In the genomic region with DNA sequence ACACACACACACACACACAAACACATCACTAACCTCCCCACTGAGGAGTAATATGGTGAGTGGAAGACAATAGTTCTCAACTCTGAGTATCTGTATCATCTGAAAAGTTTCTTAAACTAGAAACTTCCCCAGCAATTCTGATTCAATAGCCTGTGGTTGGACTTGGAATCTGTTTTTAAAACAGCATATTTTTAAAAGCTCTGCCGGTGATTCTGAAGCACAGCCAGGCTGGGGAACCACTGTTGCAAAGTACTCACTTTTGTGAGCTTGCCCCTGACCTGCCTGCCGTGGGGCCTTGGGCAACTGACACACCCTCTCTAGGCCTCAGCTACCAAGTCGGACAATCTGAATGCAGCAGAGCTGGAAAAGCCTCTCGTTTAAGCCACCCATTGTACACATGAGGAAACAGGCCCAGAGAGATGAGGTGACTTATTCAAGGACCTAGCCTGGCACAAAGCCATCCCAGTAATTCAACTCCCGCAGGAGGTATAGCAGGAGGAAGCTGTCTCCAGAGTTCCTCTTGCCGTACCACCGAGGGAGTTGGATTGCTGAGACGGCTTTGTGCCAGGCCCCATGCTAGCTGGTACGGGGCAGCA, we compare ENCODE assay signal across 15 cellular contexts. TPM values are rescaled to one million over a fixed set of nuclear protein-coding genes. Genes with fewer than 3 reads are reported as not detected.
DNase-seq lines count a peak whose midpoint lies in the region; ATAC-seq, FAIRE-seq and TF ChIP-seq lines count a peak whose summit lies in the region.
"Had no signal": no experiment of that assay in that cellular context is flagged by ENCODE, and none has a peak within 500 bp of the region (broad histone marks: within the 10 kb centered on the region; RNA-seq: fewer than 3 reads in every experiment).

No MANE protein-coding gene starts in this region.

- H2AFZ ChIP-seq in GM12878 (ENCODE audit: control insufficient read depth, low read depth, low read length), result no peak overlapping the region

- H3K36me3 ChIP-seq in GM12878 (ENCODE audit: control insufficient read depth in 2 of 2, insufficient read depth in 2 of 2, low read length in 1 of 2), result peaks cover 27 to 28% of the 10 kb centered on the region in 2 experiments

- TF ChIP-seq CTCF in GM12878 (IDR thresholded peaks at IDR 0.05 in 2 of 3, conservative IDR thresholded peaks at IDR 0.05 in 1 of 3; ENCODE audit: control insufficient read depth in 2 of 3, extremely low read depth in 1 of 3, insufficient read depth in 1 of 3, low read depth in 3 of 3, low read length in 3 of 3) (no peak), neural crest cell (conservative IDR thresholded peaks at IDR 0.05) (no peak)

- CTCF ChIA-PET in GM12878 (lab: Yijun Ruan, JAX), result interaction anchor here (0.5 kb wide), 1 partner anchor 137 kb away, joined by 3 read pairs; no protein-coding TSS in a partner anchor

- ATAC-seq in GM12878 (no peak), GM18511 (IDR thresholded peaks at IDR 0.05; ENCODE audit: unreplicated experiment) (no peak), HG03280 (IDR thresholded peaks at IDR 0.05; ENCODE audit: unreplicated experiment) (no peak)
- ATAC-seq: Panc1 had no signal

- H3K4me3 Mint-ChIP-seq in neural crest cell, result no peak overlapping the region

- H3K36me3 Mint-ChIP-seq in neural crest cell (ENCODE audit: low read depth), result no peaks in the 10 kb centered on the region

- no peak overlapping the region for H3K27ac ChIP-seq in GM12878 (ENCODE audit: control insufficient read depth, insufficient read depth)
- H3K27ac ChIP-seq: sigmoid colon, tibial nerve had no signal

- in situ Hi-C loops in GM12878 (cut with MboI), result no loop called here

- RAD21 ChIA-PET in GM12878 (lab: Charles Lee; ENCODE audit: unreplicated experiment), result no interaction called here

- H3K27ac Mint-ChIP-seq in neural crest cell (ENCODE audit: unreplicated experiment), result peak overlapping the region; percentile 35

- SMC1A ChIA-PET in GM12878 (lab: Charles Lee; ENCODE audit: uncharacterized antibody, unreplicated experiment), result interaction anchor here (0.6 kb wide), 1 partner anchor 29 kb away, joined by 3 read pairs; a partner anchor contains a TSS

- H3K9me3 ChIP-seq in GM12878 (replicated peaks; ENCODE audit: control insufficient read depth, insufficient read depth, low read length), result no peaks in the 10 kb centered on the region
- H3K9me3 ChIP-seq: sigmoid colon, tibial nerve had no signal

- WGBS in GM12878 (ENCODE audit: insufficient coverage, insufficient replicate concordance, low lambda C conversion rate, missing lambda C conversion rate), result 86% methylated on average over 9 of the region's 9 CpGs

- no peaks in the 10 kb centered on the region for H3K27me3 ChIP-seq in GM12878 (replicated peaks in 1 of 2; ENCODE audit: control insufficient read depth in 2 of 2, insufficient read depth in 2 of 2, low read length in 1 of 2)
- H3K27me3 ChIP-seq: sigmoid colon, tibial nerve had no signal

- H3K79me2 ChIP-seq in GM12878 (ENCODE audit: control insufficient read depth, insufficient read depth, low read length), result peaks cover 32% of the 10 kb centered on the region

- H3K4me1 ChIP-seq in GM12878 (ENCODE audit: control insufficient read depth, insufficient read depth, low read length), result peaks cover 20% of the 10 kb centered on the region

- peaks cover 53% of the 10 kb centered on the region for H3K4me1 Mint-ChIP-seq in neural crest cell

- no peaks in the 10 kb centered on the region for H3K9me3 Mint-ChIP-seq in neural crest cell

- no peak for TF ChIP-seq EP300 in GM12878 (IDR thresholded peaks at IDR 0.05; ENCODE audit: borderline replicate concordance in 1 of 2, control insufficient read depth in 1 of 2, low read depth in 2 of 2, low read length in 2 of 2)

- H3K9ac ChIP-seq in GM12878 (ENCODE audit: control insufficient read depth, insufficient read depth, low read length), result no peak overlapping the region

- peaks cover 5% of the 10 kb centered on the region for H3K27me3 Mint-ChIP-seq in neural crest cell (ENCODE audit: low read depth)

- no peak for TF ChIP-seq RAD21 in GM12878 (IDR thresholded peaks at IDR 0.05; ENCODE audit: insufficient read depth, low read depth, low read length)

- H4K20me1 ChIP-seq in GM12878 (ENCODE audit: control insufficient read depth, insufficient read depth), result no peaks in the 10 kb centered on the region; the same call in none of the 2 replicates

- intact Hi-C loops in GM12878 (cut with micrococcal nuclease; ENCODE audit: unreplicated experiment), result no loop called here

- POLR2A ChIA-PET in GM12878 (lab: Charles Lee), result interaction anchor here (0.7 to 1.1 kb wide), 2 partner anchors 19 to 31 kb away, joined by 3 to 4 read pairs; a partner anchor contains a TSS

- FAIRE-seq in GM12878 (lab: Jason Lieb, UNC), result no peak
- FAIRE-seq: endothelial cell of umbilical vein, GM12892 had no signal

- no peak for TF ChIP-seq POLR2A in GM12878 (IDR thresholded peaks at IDR 0.05; ENCODE audit: low read depth, low read length)

- no TSS peak for BruUV-seq in GM12878 (replicated peaks; lab: Mats Ljungman, UMichigan)

- no peak overlapping the region for H3K4me3 ChIP-seq in GM12878
- H3K4me3 ChIP-seq: sigmoid colon, tibial nerve had no signal

- DNase-seq in DMS53 (lab: John Stamatoyannopoulos, UW), result peak; percentile 88
- peak; percentile 92 for DNase-seq in NCI-H2029 treated with DMSO at 0.1 percent for 48 hours (lab: John Stamatoyannopoulos, UW)
- DNase-seq in GM12878 (ENCODE audit: low read depth, low spot score), result no peak
- no peak for DNase-seq in neural crest cell (ENCODE audit: low read depth, low spot score)
- DNase-seq in Kasumi-1 (lab: John Stamatoyannopoulos, UW), result no peak
- no peak for DNase-seq in NCI-H1048 (lab: John Stamatoyannopoulos, UW)
- DNase-seq: activated CD8-positive, alpha-beta memory T cell treated with anti-CD3 and anti-CD28 coated beads, Interleukin-2, amount 50 U/mL, for 48 hours; T1000 had no signal

- peak overlapping the region; percentile 1; the same call in 1 of the 2 replicates for H3K4me2 ChIP-seq in GM12878 (ENCODE audit: control insufficient read depth, insufficient read depth)

RNA-seq across cellular contexts. Expression of a gene that starts 8.9 kb away (rescaled TPM):
- total RNA-seq in GM12878 (2013; cell fraction: nucleolus; rRNA removed), result 203 and 205 TPM in 2 replicates
- 71.3 and 83.5 TPM in 2 replicates for total RNA-seq in GM12878 (2014; rRNA removed)
- total RNA-seq in GM12878 (2014; rRNA removed; fragmentation: Illumina TruSeq; extraction: Trizol), result 51.5 and 56.3 TPM in 2 replicates
- total RNA-seq in GM12878 (2021), result 93.3 and 102 TPM in 2 replicates
- 36.2 TPM for polyA plus RNA-seq in GM12878 (2011; ENCODE audit: low read depth)
- 18.2 and 44.9 TPM in 2 replicates for polyA plus RNA-seq in GM12878 (2011; rRNA removed)
- 55.8 and 65.2 TPM in 2 replicates for polyA plus RNA-seq in GM12878 (2011; cell fraction: cytosol; rRNA removed)
- 80.5 and 92.2 TPM in 2 replicates for polyA plus RNA-seq in GM12878 (2011; cell fraction: nucleus; rRNA removed)
- polyA plus RNA-seq in GM12878 (2012), result 90.2 and 104 TPM in 2 replicates
- polyA plus RNA-seq in GM12878 (2014; fragmentation: Illumina TruSeq; extraction: Trizol), result 11.7 and 54.8 TPM in 2 replicates
- 10 to 100 TPM; 17.7 to 55.4 TPM for polyA plus RNA-seq in GM12878 (2014; fragmentation: Nextera tagmentation; extraction: Ambion mirVana)
- 71.9 and 83.8 TPM in 2 replicates for polyA plus RNA-seq in GM12878 (2014; rRNA removed)
- 10 to 100 TPM; 53.4 to 57.7 TPM for polyA plus RNA-seq in GM12878 (2016; fragmentation: Nextera tagmentation; extraction: Ambion mirVana)
- polyA minus RNA-seq in GM12878 (2011; rRNA and poly(A)+ RNA removed), result 99.9 and 126 TPM in 2 replicates
- polyA minus RNA-seq in GM12878 (2011; cell fraction: cytosol; rRNA and poly(A)+ RNA removed), result 50.8 and 65.5 TPM in 2 replicates
- polyA minus RNA-seq in GM12878 (2011; cell fraction: nucleus; rRNA and poly(A)+ RNA removed), result 57.2 and 89.6 TPM in 2 replicates
- 7.4 and 10.4 TPM in 2 replicates for total RNA-seq in neural crest cell

RNA-seq across cellular contexts. Expression of a gene that starts 18.8 kb away (rescaled TPM):
- total RNA-seq in GM12878 (2013; cell fraction: nucleolus; rRNA removed), result 7.0 and 7.3 TPM in 2 replicates
- total RNA-seq in GM12878 (2014; rRNA removed), result 6.4 and 14.1 TPM in 2 replicates
- total RNA-seq in GM12878 (2014; rRNA removed; fragmentation: Illumina TruSeq; extraction: Trizol), result 4.1 and 5.6 TPM in 2 replicates
- 16.0 and 25.0 TPM in 2 replicates for total RNA-seq in GM12878 (2021)
- polyA plus RNA-seq in GM12878 (2011; ENCODE audit: low read depth), result 2.7 TPM
- 0.56 and 0.78 TPM in 2 replicates for polyA plus RNA-seq in GM12878 (2011; rRNA removed)
- 0.64 and 1.3 TPM in 2 replicates for polyA plus RNA-seq in GM12878 (2011; cell fraction: cytosol; rRNA removed)
- 16.2 and 17.6 TPM in 2 replicates for polyA plus RNA-seq in GM12878 (2011; cell fraction: nucleus; rRNA removed)
- polyA plus RNA-seq in GM12878 (2012), result 4.8 and 9.3 TPM in 2 replicates
- polyA plus RNA-seq in GM12878 (2014; fragmentation: Illumina TruSeq; extraction: Trizol), result 1.5 and 1.7 TPM in 2 replicates
- under 1 TPM; 0.16 to 0.79 TPM for polyA plus RNA-seq in GM12878 (2014; fragmentation: Nextera tagmentation; extraction: Ambion mirVana)
- 9.9 and 14.6 TPM in 2 replicates for polyA plus RNA-seq in GM12878 (2014; rRNA removed)
- 1 to 10 TPM; 3.4 to 5.2 TPM for polyA plus RNA-seq in GM12878 (2016; fragmentation: Nextera tagmentation; extraction: Ambion mirVana)
- polyA minus RNA-seq in GM12878 (2011; rRNA and poly(A)+ RNA removed), result 0.22 and 3.0 TPM in 2 replicates
- polyA minus RNA-seq in GM12878 (2011; cell fraction: cytosol; rRNA and poly(A)+ RNA removed), result 2.8 and 5.9 TPM in 2 replicates
- polyA minus RNA-seq in GM12878 (2011; cell fraction: nucleus; rRNA and poly(A)+ RNA removed), result 4.1 and 4.7 TPM in 2 replicates
- total RNA-seq in neural crest cell, result 195 and 216 TPM in 2 replicates

RNA-seq across cellular contexts. Expression of a gene that starts 28.4 kb away (rescaled TPM):
- 0.61 and 2.5 TPM in 2 replicates for total RNA-seq in GM12878 (2013; cell fraction: nucleolus; rRNA removed)
- total RNA-seq in GM12878 (2014; rRNA removed) (6.4 and 7.3 TPM in 2 replicates), GM12878 (2014; rRNA removed; fragmentation: Illumina TruSeq; extraction: Trizol) (3.1 and 3.3 TPM in 2 replicates), GM12878 (2021) (11.2 and 17.6 TPM in 2 replicates), neural crest cell (0.30 and 0.39 TPM in 2 replicates)
- polyA plus RNA-seq in GM12878 (2011; ENCODE audit: low read depth), result 0.34 TPM
- polyA plus RNA-seq in GM12878 (2011; rRNA removed) (0.37 and 0.45 TPM in 2 replicates), GM12878 (2014; fragmentation: Illumina TruSeq; extraction: Trizol) (5.1 and 6.6 TPM in 2 replicates), GM12878 (2014; fragmentation: Nextera tagmentation; extraction: Ambion mirVana) (1 to 10 TPM in 1 of 2 experiments, under 1 TPM in 1; 0.93 to 1.8 TPM), GM12878 (2014; rRNA removed) (5.9 and 6.8 TPM in 2 replicates), GM12878 (2016; fragmentation: Nextera tagmentation; extraction: Ambion mirVana) (1 to 10 TPM; 6.8 to 7.2 TPM)
- polyA plus RNA-seq in GM12878 (2011; cell fraction: cytosol; rRNA removed), result 0.60 and 0.67 TPM in 2 replicates
- 2.1 and 2.6 TPM in 2 replicates for polyA plus RNA-seq in GM12878 (2011; cell fraction: nucleus; rRNA removed)
- 1.4 and 1.7 TPM in 2 replicates for polyA plus RNA-seq in GM12878 (2012)
- 0.15 and 0.41 TPM in 2 replicates for polyA minus RNA-seq in GM12878 (2011; rRNA and poly(A)+ RNA removed)
- polyA minus RNA-seq in GM12878 (2011; cell fraction: cytosol; rRNA and poly(A)+ RNA removed), result 0.40 and 0.73 TPM in 2 replicates
- polyA minus RNA-seq in GM12878 (2011; cell fraction: nucleus; rRNA and poly(A)+ RNA removed), result 0.48 and 0.96 TPM in 2 replicates
- total RNA-seq: endothelial cell of umbilical vein had no signal
- polyA plus RNA-seq: endothelial cell of umbilical vein had no signal

RNA-seq across cellular contexts. Expression of a gene that starts 29.1 kb away (rescaled TPM):
- 19.0 and 20.8 TPM in 2 replicates for total RNA-seq in GM12878 (2013; cell fraction: nucleolus; rRNA removed)
- total RNA-seq in GM12878 (2014; rRNA removed), result 62.8 and 66.8 TPM in 2 replicates
- total RNA-seq in GM12878 (2014; rRNA removed; fragmentation: Illumina TruSeq; extraction: Trizol), result 38.3 and 43.3 TPM in 2 replicates
- 124 and 128 TPM in 2 replicates for total RNA-seq in GM12878 (2021)
- polyA plus RNA-seq in GM12878 (2011; ENCODE audit: low read depth), result 52.2 TPM
- polyA plus RNA-seq in GM12878 (2011; rRNA removed), result 8.1 and 25.7 TPM in 2 replicates
- polyA plus RNA-seq in GM12878 (2011; cell fraction: cytosol; rRNA removed), result 37.4 and 37.6 TPM in 2 replicates
- polyA plus RNA-seq in GM12878 (2011; cell fraction: nucleus; rRNA removed), result 18.8 and 25.3 TPM in 2 replicates
- 42.7 and 46.8 TPM in 2 replicates for polyA plus RNA-seq in GM12878 (2012)
- 73.9 and 115 TPM in 2 replicates for polyA plus RNA-seq in GM12878 (2014; fragmentation: Illumina TruSeq; extraction: Trizol)
- 10 to 100 TPM; 21.9 to 52.9 TPM for polyA plus RNA-seq in GM12878 (2014; fragmentation: Nextera tagmentation; extraction: Ambion mirVana)
- polyA plus RNA-seq in GM12878 (2014; rRNA removed), result 104 and 117 TPM in 2 replicates
- polyA plus RNA-seq in GM12878 (2016; fragmentation: Nextera tagmentation; extraction: Ambion mirVana), result 100 to 1,000 TPM; 179 to 199 TPM
- 15.6 and 17.1 TPM in 2 replicates for polyA minus RNA-seq in GM12878 (2011; rRNA and poly(A)+ RNA removed)
- 8.0 and 8.4 TPM in 2 replicates for polyA minus RNA-seq in GM12878 (2011; cell fraction: cytosol; rRNA and poly(A)+ RNA removed)
- polyA minus RNA-seq in GM12878 (2011; cell fraction: nucleus; rRNA and poly(A)+ RNA removed), result 4.8 and 7.1 TPM in 2 replicates
- 64.4 and 65.6 TPM in 2 replicates for total RNA-seq in neural crest cell

RNA-seq across cellular contexts. Expression of a gene that starts 36.7 kb away (rescaled TPM):
- total RNA-seq in GM12878 (2013; cell fraction: nucleolus; rRNA removed), result 51.1 and 62.0 TPM in 2 replicates
- total RNA-seq in GM12878 (2014; rRNA removed) (95.6 and 109 TPM in 2 replicates), GM12878 (2014; rRNA removed; fragmentation: Illumina TruSeq; extraction: Trizol) (48.7 and 53.1 TPM in 2 replicates), GM12878 (2021) (165 and 170 TPM in 2 replicates), neural crest cell (183 and 189 TPM in 2 replicates)
- 57.2 TPM for polyA plus RNA-seq in GM12878 (2011; ENCODE audit: low read depth)
- polyA plus RNA-seq in GM12878 (2011; rRNA removed) (12.9 and 25.6 TPM in 2 replicates), GM12878 (2014; fragmentation: Illumina TruSeq; extraction: Trizol) (109 and 151 TPM in 2 replicates), GM12878 (2014; fragmentation: Nextera tagmentation; extraction: Ambion mirVana) (10 to 100 TPM in 1 of 2 experiments, 1 to 10 TPM in 1; 8.7 to 27.7 TPM), GM12878 (2014; rRNA removed) (74.4 and 88.5 TPM in 2 replicates), GM12878 (2016; fragmentation: Nextera tagmentation; extraction: Ambion mirVana) (10 to 100 TPM; 59.8 to 62.9 TPM)
- 44.9 and 48.1 TPM in 2 replicates for polyA plus RNA-seq in GM12878 (2011; cell fraction: cytosol; rRNA removed)
- polyA plus RNA-seq in GM12878 (2011; cell fraction: nucleus; rRNA removed), result 51.8 and 78.3 TPM in 2 replicates
- polyA plus RNA-seq in GM12878 (2012), result 81.7 and 107 TPM in 2 replicates
- polyA minus RNA-seq in GM12878 (2011; rRNA and poly(A)+ RNA removed), result 20.9 and 45.0 TPM in 2 replicates
- polyA minus RNA-seq in GM12878 (2011; cell fraction: cytosol; rRNA and poly(A)+ RNA removed), result 31.7 and 35.9 TPM in 2 replicates
- polyA minus RNA-seq in GM12878 (2011; cell fraction: nucleus; rRNA and poly(A)+ RNA removed), result 34.9 and 61.6 TPM in 2 replicates

Comparison
In these comparisons a context has a peak if more than half of its experiments do, and no peak if none do; other contexts are left out.
1. DNase-seq: peak in DMS53 (single experiment) and NCI-H2029 treated with DMSO at 0.1 percent for 48 hours (single experiment); none in GM12878 (single experiment), neural crest cell (single experiment), Kasumi-1 (0 of 2) and NCI-H1048 (single experiment).